ENCODE assay signal across 14 cellular contexts in genomic region chr7:133275008-133275407, GRCh38. TPM values are rescaled to one million over a fixed set of nuclear protein-coding genes. Genes with fewer than 3 reads are reported as not detected.
DNase-seq lines count a peak whose midpoint lies in the region; ATAC-seq and TF ChIP-seq lines count a peak whose summit lies in the region.
"Had no signal": no experiment of that assay in that cellular context is flagged by ENCODE, and none has a peak within 500 bp of the region (broad histone marks: within the 10 kb centered on the region; RNA-seq: fewer than 3 reads in every experiment).

No MANE protein-coding gene starts in this region.

- no peak overlapping the region for H3T11ph ChIP-seq in H9 (ENCODE audit: low read length)

- H3K79me1 ChIP-seq in H9 (ENCODE audit: insufficient read depth, low read depth, low read length, poor library complexity, severe bottlenecking): no peaks in the 10 kb centered on the region

- ATAC-seq in HG03432 (IDR thresholded peaks at IDR 0.05; ENCODE audit: unreplicated experiment): no peak
- ATAC-seq: activated CD8-positive, alpha-beta T cell treated with anti-CD3 and anti-CD28 coated beads for 36 hours; gastroesophageal sphincter had no signal

- H3K27ac ChIP-seq in H9 (ENCODE audit: insufficient read length, low read depth, low read length): no peak overlapping the region
- H3K27ac ChIP-seq in OCI-LY3 (ENCODE audit: low read length): no peak overlapping the region
- H3K27ac ChIP-seq: gastroesophageal sphincter had no signal

- H3K4me1 ChIP-seq in H9 (ENCODE audit: insufficient read depth, low read length) (no peaks in the 10 kb centered on the region), OCI-LY3 (ENCODE audit: low read length) (no peaks in the 10 kb centered on the region)

- no peak overlapping the region for H3K56ac ChIP-seq in H9 (ENCODE audit: insufficient read length, low read depth, low read length)

- H2BK120ac ChIP-seq in H9 (ENCODE audit: low read depth, low read length, poor library complexity, severe bottlenecking): no peak overlapping the region

- H3K27me3 ChIP-seq in H9 (ENCODE audit: insufficient read depth, low read length) (no peaks in the 10 kb centered on the region), OCI-LY3 (ENCODE audit: low read depth, low read length) (no peaks in the 10 kb centered on the region)
- H3K27me3 ChIP-seq: gastroesophageal sphincter had no signal

- TF ChIP-seq CTCF in H9 (conservative IDR thresholded peaks at IDR 0.05) (peak; percentile 55), OCI-LY3 (IDR thresholded peaks at IDR 0.05; ENCODE audit: low read depth, low read length) (peak; percentile 18; the same call in 1 of the 2 replicates), epithelial cell of proximal tubule (conservative IDR thresholded peaks at IDR 0.05; ENCODE audit: low read depth, low read length) (peak; percentile 54)

- H3K14ac ChIP-seq in H9 (ENCODE audit: insufficient read depth, low read length): no peak overlapping the region

- H3K79me2 ChIP-seq in H9 (ENCODE audit: insufficient read depth, low read length) (no peaks in the 10 kb centered on the region), OCI-LY3 (ENCODE audit: low read length) (peaks cover 9% of the 10 kb centered on the region)

- intact Hi-C loops in posterior vena cava (cut with DNase I): no loop called here

- H3K4ac ChIP-seq in H9 (ENCODE audit: low read depth, low read length): no peak overlapping the region

- no peak overlapping the region for H4K5ac ChIP-seq in H9 (ENCODE audit: insufficient read length, low read depth, low read length)

- H3K23ac ChIP-seq in H9 (ENCODE audit: insufficient read length, low read depth, low read length): no peak overlapping the region

- DNase-seq in A172 (ENCODE audit: low spot score) (peak; percentile 26), H9 (no peak), epithelial cell of proximal tubule (ENCODE audit: low read depth) (no peak), OCI-M1 (lab: John Stamatoyannopoulos, UW) (no peak), posterior vena cava (ENCODE audit: low spot score) (no peak), KBM-7 (no peak)
- DNase-seq: activated CD8-positive, alpha-beta T cell treated with anti-CD3 and anti-CD28 coated beads for 36 hours; cerebellar nuclear complex; immature natural killer cell; MV-4-11 had no signal

- H4K8ac ChIP-seq in H9 (replicated peaks; ENCODE audit: insufficient read length, low read depth, low read length): no peak overlapping the region

- H3K4me3 Mint-ChIP-seq in H9: no peak overlapping the region
- H3K4me3 Mint-ChIP-seq: activated CD8-positive, alpha-beta T cell treated with anti-CD3 and anti-CD28 coated beads for 36 hours; activated T-helper 1 cell treated with anti-CD3 and anti-CD28 coated beads, Interleukin-12 subunit alpha, Interleukin-12 subunit beta, Interleukin-2, Interleukin-4 antibody, amounts not matched to agents 30 ng/mL and 10 ng/mL and 1 ng/mL, durations not matched to agents 14 hours and 24 hours and 36 hours; immature natural killer cell had no signal

- H3K23me2 ChIP-seq in H9 (ENCODE audit: insufficient read length, low read depth, low read length, poor library complexity, severe bottlenecking): no peaks in the 10 kb centered on the region

- H3K27ac Mint-ChIP-seq in H9: 0 out of 7 replicates have a peak overlapping the region, but pooled peaks of 1 of the 3 experiments have one; percentile 15
- H3K27ac Mint-ChIP-seq: activated CD8-positive, alpha-beta T cell treated with anti-CD3 and anti-CD28 coated beads for 36 hours; activated T-helper 1 cell treated with anti-CD3 and anti-CD28 coated beads, Interleukin-12 subunit alpha, Interleukin-12 subunit beta, Interleukin-2, Interleukin-4 antibody, amounts not matched to agents 30 ng/mL and 10 ng/mL and 1 ng/mL, durations not matched to agents 14 hours and 24 hours and 36 hours; immature natural killer cell had no signal

- H2BK12ac ChIP-seq in H9 (ENCODE audit: insufficient read length, low read depth, low read length): no peak overlapping the region

- H3K36me3 ChIP-seq in OCI-LY3 (replicated peaks; ENCODE audit: low read depth, low read length): peaks cover 14% of the 10 kb centered on the region

- no peak overlapping the region for H2AFZ ChIP-seq in H9 (ENCODE audit: low read length)
- no peak overlapping the region for H2AFZ ChIP-seq in OCI-LY3 (ENCODE audit: low read depth, low read length)

- H3K4me3 ChIP-seq in OCI-LY3 (ENCODE audit: low read length): no peak overlapping the region
- no peak overlapping the region for H3K4me3 ChIP-seq in epithelial cell of proximal tubule (ENCODE audit: low read depth, low read length)
- H3K4me3 ChIP-seq: gastroesophageal sphincter had no signal

- H4K20me1 ChIP-seq in H9 (ENCODE audit: control insufficient read depth, insufficient read depth, insufficient read length): no peaks in the 10 kb centered on the region
- peaks cover 13% of the 10 kb centered on the region for H4K20me1 ChIP-seq in OCI-LY3 (ENCODE audit: insufficient read depth, low read length)

- no peak overlapping the region for H3K18ac ChIP-seq in H9 (ENCODE audit: insufficient read length, low read depth, low read length)

- no peaks in the 10 kb centered on the region for H3K9me3 ChIP-seq in H9 (ENCODE audit: control insufficient read depth, low read depth, low read length)
- H3K9me3 ChIP-seq in OCI-LY3 (ENCODE audit: insufficient read depth, low read length): no peaks in the 10 kb centered on the region
- H3K9me3 ChIP-seq: gastroesophageal sphincter had no signal

- H3K27me3 Mint-ChIP-seq in H9 (ENCODE audit: low read depth): no peaks in the 10 kb centered on the region
- H3K27me3 Mint-ChIP-seq: activated CD8-positive, alpha-beta T cell treated with anti-CD3 and anti-CD28 coated beads for 36 hours had no signal

- no peak overlapping the region for H2BK15ac ChIP-seq in H9 (ENCODE audit: low read depth, low read length)

- WGBS in H9 (ENCODE audit: extremely low coverage, insufficient read length, low lambda C conversion rate): no CpG with 5 or more reads among the region's 8 CpGs

- H2AK5ac ChIP-seq in H9 (ENCODE audit: insufficient read length, low read length): no peak overlapping the region

- H2BK5ac ChIP-seq in H9 (ENCODE audit: insufficient read length, low read length): no peak overlapping the region

- in situ Hi-C loops in KBM-7 (cut with MboI; ENCODE audit: low pct_unique_long_range_greater_than_20kb, low sequenced_read_pairs): no loop called here

- H3K9ac ChIP-seq in H9 (ENCODE audit: extremely low read depth, insufficient read length, low read length) (no peak overlapping the region), OCI-LY3 (ENCODE audit: low read length) (no peak overlapping the region)

- H3K4me2 ChIP-seq in H9 (ENCODE audit: insufficient read depth, insufficient read length, low read length): no peak overlapping the region
- no peak overlapping the region for H3K4me2 ChIP-seq in OCI-LY3 (ENCODE audit: low read length)

- H4K91ac ChIP-seq in H9 (ENCODE audit: insufficient read length, low read depth, low read length): no peak overlapping the region

- H3K9me3 Mint-ChIP-seq in H9: no peaks in the 10 kb centered on the region

- peaks cover 23 to 41% (median 36%) of the 10 kb centered on the region in 3 experiments for H3K36me3 Mint-ChIP-seq in H9 (ENCODE audit: insufficient read depth in 1 of 3, low read depth in 3 of 3)

- peaks cover under 1 to 4% of the 10 kb centered on the region in 2 experiments; a peak in 2 of 4 replicates for H3K4me1 Mint-ChIP-seq in H9

- H2BK20ac ChIP-seq in H9 (ENCODE audit: low read depth, low read length, poor library complexity, severe bottlenecking): no peak overlapping the region

RNA-seq across cellular contexts. Expression of gene EXOC4, which starts 22.1 kb away (rescaled TPM):
- 37.4 and 50.3 TPM in 2 replicates for total RNA-seq in A172 (2014; rRNA removed; shearing (Covaris generic))
- 71.7 and 75.8 TPM in 2 replicates for total RNA-seq in H9 (2021)
- 27.1 and 41.3 TPM in 2 replicates for total RNA-seq in epithelial cell of proximal tubule
- total RNA-seq in posterior vena cava: 10 to 100 TPM; 66.0 to 70.6 TPM
